Comparison of ENCODE assay signal across 26 cellular contexts in the genomic region with DNA sequence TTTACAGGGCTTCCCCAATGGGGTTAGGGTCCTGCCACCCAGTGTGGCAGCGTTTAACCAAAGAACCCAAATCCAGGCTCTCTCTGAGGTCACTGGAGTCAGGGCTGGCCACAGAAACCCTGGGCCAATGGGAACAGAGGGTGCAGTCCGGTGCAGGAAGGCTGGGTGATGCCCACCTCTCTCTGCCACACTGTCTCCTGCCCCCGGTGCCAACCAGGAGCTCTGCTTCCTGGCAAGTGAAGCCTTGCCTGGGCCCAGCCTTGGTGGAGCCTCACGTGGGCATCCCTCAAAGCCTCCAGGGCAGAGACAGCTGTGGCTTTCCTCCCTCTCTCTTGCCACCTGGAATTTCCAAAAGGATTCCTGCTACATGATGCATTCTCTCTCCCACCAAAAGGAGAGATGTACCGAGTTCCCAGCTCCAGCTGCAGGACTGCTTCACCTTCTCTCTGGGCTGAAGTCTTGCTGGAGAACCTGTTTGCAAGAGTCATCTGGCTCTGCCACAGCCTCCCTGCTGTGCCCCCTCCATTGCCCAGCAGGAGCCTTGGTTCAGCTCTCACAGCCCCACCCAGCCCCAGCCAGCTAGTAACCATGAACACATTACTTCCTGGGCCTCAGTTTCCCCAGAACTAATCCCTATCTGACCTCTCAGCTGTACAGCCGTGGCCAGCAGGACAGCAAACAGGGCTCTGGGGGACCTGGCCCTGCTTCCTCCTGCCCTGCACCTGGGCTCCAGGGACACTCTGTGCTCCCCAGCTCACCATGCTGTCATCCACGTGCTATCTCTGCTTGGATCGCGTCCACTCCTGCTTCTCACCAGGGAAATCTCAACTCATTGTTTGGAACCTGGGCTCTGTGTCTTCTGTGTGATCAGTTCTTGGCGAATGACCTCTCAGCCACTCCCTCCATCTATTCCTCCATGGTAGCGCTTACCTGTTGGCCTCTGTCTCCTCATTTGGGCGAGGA. TPM values are rescaled to one million over a fixed set of nuclear protein-coding genes. Genes with fewer than 3 reads are reported as not detected.
A peak's percentile ranks its signal among the peaks of the same experiment; 100 is the strongest.
DNase-seq lines count a peak whose midpoint lies in the region; ATAC-seq, FAIRE-seq and TF ChIP-seq lines count a peak whose summit lies in the region.
"Had no signal": no experiment of that assay in that cellular context is flagged by ENCODE, and none has a peak within 500 bp of the region (broad histone marks: within the 10 kb centered on the region; RNA-seq: fewer than 3 reads in every experiment).

No MANE protein-coding gene starts in this region.

- no peak overlapping the region for H2BK12ac ChIP-seq in trophoblast cell (ENCODE audit: low read length)

- no peak overlapping the region for H2BK120ac ChIP-seq in trophoblast cell (ENCODE audit: insufficient read depth, low read length, poor library complexity)

- no peak overlapping the region for H4K91ac ChIP-seq in trophoblast cell (ENCODE audit: low read depth, low read length)

- H3K4me1 Mint-ChIP-seq in activated naive CD8-positive, alpha-beta T cell (ENCODE audit: low read depth) = peaks cover 3% of the 10 kb centered on the region
- H3K4me1 Mint-ChIP-seq in activated naive CD8-positive, alpha-beta T cell treated with anti-CD3 and anti-CD28 coated beads for 36 hours = peaks cover 12% of the 10 kb centered on the region
- H3K4me1 Mint-ChIP-seq in activated T-helper 1 cell treated with anti-CD3 and anti-CD28 coated beads, Interleukin-12 subunit alpha, Interleukin-12 subunit beta, Interleukin-2, Interleukin-4 antibody, amounts not matched to agents 30 ng/mL and 10 ng/mL and 1 ng/mL, durations not matched to agents 14 hours and 24 hours and 36 hours (ENCODE audit: low read depth) = no peaks in the 10 kb centered on the region

- H3K9me3 ChIP-seq in trophoblast cell (ENCODE audit: insufficient read depth, low read depth, low read length) = peaks cover 4% of the 10 kb centered on the region
- H3K9me3 ChIP-seq: ovary, testis had no signal

- peaks cover 15% of the 10 kb centered on the region for H3K27me3 Mint-ChIP-seq in activated naive CD8-positive, alpha-beta T cell
- H3K27me3 Mint-ChIP-seq in activated naive CD8-positive, alpha-beta T cell treated with anti-CD3 and anti-CD28 coated beads for 36 hours = peaks cover 44% of the 10 kb centered on the region
- H3K27me3 Mint-ChIP-seq in activated T-helper 1 cell treated with anti-CD3 and anti-CD28 coated beads, Interleukin-12 subunit alpha, Interleukin-12 subunit beta, Interleukin-2, Interleukin-4 antibody, amounts not matched to agents 30 ng/mL and 10 ng/mL and 1 ng/mL, durations not matched to agents 14 hours and 24 hours and 36 hours (ENCODE audit: insufficient read depth) = peaks cover 4% of the 10 kb centered on the region

- no peaks in the 10 kb centered on the region for H3K79me1 ChIP-seq in trophoblast cell (ENCODE audit: low read length)

- no peak overlapping the region for H3K4me2 ChIP-seq in trophoblast cell (ENCODE audit: low read length)

- peak; percentile 32; the same call in 1 of the 2 replicates for TF ChIP-seq EP300 in Ishikawa (IDR thresholded peaks at IDR 0.05; ENCODE audit: borderline replicate concordance)

- H3K36me3 ChIP-seq in bronchial epithelial cell (ENCODE audit: control insufficient read depth, insufficient read depth, low read length) (no peaks in the 10 kb centered on the region), trophoblast cell (ENCODE audit: control insufficient read depth in 1 of 2, insufficient read depth in 2 of 2, low read length in 2 of 2) (no peaks in the 10 kb centered on the region)
- H3K36me3 ChIP-seq: HAP-1, ovary had no signal

- FAIRE-seq in bronchial epithelial cell (lab: Jason Lieb, UNC) = no peak

- TF ChIP-seq RAD21 in Ishikawa (IDR thresholded peaks at IDR 0.05; ENCODE audit: low read depth) = no peak; the same call in 1 of the 2 replicates

- no peak overlapping the region for H2AK5ac ChIP-seq in trophoblast cell (ENCODE audit: low read length)

- no peak overlapping the region for H3K23ac ChIP-seq in trophoblast cell (ENCODE audit: low read length)

- H3K27me3 ChIP-seq in bronchial epithelial cell (ENCODE audit: control insufficient read depth, insufficient read depth, low read length) = peaks cover 4% of the 10 kb centered on the region
- H3K27me3 ChIP-seq in trophoblast cell (ENCODE audit: insufficient read depth, low read length) = no peaks in the 10 kb centered on the region
- H3K27me3 ChIP-seq: ovary, testis had no signal

- H3K4me3 ChIP-seq in bronchial epithelial cell (ENCODE audit: low read depth, low read length) = no peak overlapping the region
- no peak overlapping the region for H3K4me3 ChIP-seq in trophoblast cell (ENCODE audit: low read depth, low read length)
- H3K4me3 ChIP-seq: HAP-1, ovary, testis had no signal

- H3K4me1 ChIP-seq in trophoblast cell (ENCODE audit: control insufficient read depth in 1 of 2, insufficient read depth in 2 of 2, low read length in 2 of 2) = no peaks in the 10 kb centered on the region
- H3K4me1 ChIP-seq: HAP-1, testis had no signal

- no peak for ATAC-seq in GM19452 (IDR thresholded peaks at IDR 0.05; ENCODE audit: unreplicated experiment)
- ATAC-seq: activated CD4-positive, CD25-positive, alpha-beta regulatory T cell treated with anti-CD3 and anti-CD28 coated beads, Interleukin-2, amount 50 U/mL, for 24 hours; left cardiac atrium; stimulated activated naive B cell treated with anti-CD40 and anti-IgM and Interleukin-4, amounts not matched to agents 10 μg/mL and 1 μg/mL and 100 μg/mL, for 72 hours had no signal

- no peak overlapping the region for H4K12ac ChIP-seq in trophoblast cell (ENCODE audit: low read depth, low read length)

- no peak for TF ChIP-seq CTCF in bronchial epithelial cell (IDR thresholded peaks at IDR 0.05; ENCODE audit: insufficient read depth, low read length, severe bottlenecking)

- no peak overlapping the region for H3K18ac ChIP-seq in trophoblast cell (ENCODE audit: low read length)

- H3K27ac Mint-ChIP-seq in activated naive CD8-positive, alpha-beta T cell = peak overlapping the region; percentile 5
- H3K27ac Mint-ChIP-seq in activated naive CD8-positive, alpha-beta T cell treated with anti-CD3 and anti-CD28 coated beads for 36 hours = no peak overlapping the region
- no peak overlapping the region for H3K27ac Mint-ChIP-seq in activated T-helper 1 cell treated with anti-CD3 and anti-CD28 coated beads, Interleukin-12 subunit alpha, Interleukin-12 subunit beta, Interleukin-2, Interleukin-4 antibody, amounts not matched to agents 30 ng/mL and 10 ng/mL and 1 ng/mL, durations not matched to agents 14 hours and 24 hours and 36 hours
- H3K27ac Mint-ChIP-seq: activated T-cell treated with anti-CD3 and anti-CD28 coated beads, Interleukin-2, amount 50 U/mL, for 24 hours; memory B cell; stimulated activated naive B cell treated with anti-CD40 and anti-IgM and Interleukin-4, amounts not matched to agents 10 μg/mL and 1 μg/mL and 100 μg/mL, for 72 hours had no signal

- H3K4me3 Mint-ChIP-seq in activated naive CD8-positive, alpha-beta T cell = no peak overlapping the region
- H3K4me3 Mint-ChIP-seq in activated naive CD8-positive, alpha-beta T cell treated with anti-CD3 and anti-CD28 coated beads for 36 hours = no peak overlapping the region
- no peak overlapping the region for H3K4me3 Mint-ChIP-seq in activated T-helper 1 cell treated with anti-CD3 and anti-CD28 coated beads, Interleukin-12 subunit alpha, Interleukin-12 subunit beta, Interleukin-2, Interleukin-4 antibody, amounts not matched to agents 30 ng/mL and 10 ng/mL and 1 ng/mL, durations not matched to agents 14 hours and 24 hours and 36 hours
- H3K4me3 Mint-ChIP-seq: activated T-cell treated with anti-CD3 and anti-CD28 coated beads, Interleukin-2, amount 50 U/mL, for 24 hours; memory B cell; stimulated activated naive B cell treated with anti-CD40 and anti-IgM and Interleukin-4, amounts not matched to agents 10 μg/mL and 1 μg/mL and 100 μg/mL, for 72 hours had no signal

- no peaks in the 10 kb centered on the region for H3K9me3 Mint-ChIP-seq in activated naive CD8-positive, alpha-beta T cell (ENCODE audit: low read depth)
- H3K9me3 Mint-ChIP-seq in activated naive CD8-positive, alpha-beta T cell treated with anti-CD3 and anti-CD28 coated beads for 36 hours = peaks cover 10% of the 10 kb centered on the region
- H3K9me3 Mint-ChIP-seq in activated T-helper 1 cell treated with anti-CD3 and anti-CD28 coated beads, Interleukin-12 subunit alpha, Interleukin-12 subunit beta, Interleukin-2, Interleukin-4 antibody, amounts not matched to agents 30 ng/mL and 10 ng/mL and 1 ng/mL, durations not matched to agents 14 hours and 24 hours and 36 hours = peaks cover 12% of the 10 kb centered on the region

- no peak overlapping the region for H4K8ac ChIP-seq in trophoblast cell (ENCODE audit: low read depth, low read length)

- intact Hi-C loops in activated T-helper 1 cell treated with anti-CD3 and anti-CD28 coated beads, Interleukin-12 subunit alpha, Interleukin-12 subunit beta, Interleukin-2, Interleukin-4 antibody, amounts not matched to agents 30 ng/mL and 10 ng/mL and 1 ng/mL, durations not matched to agents 14 hours and 24 hours and 36 hours (cut with micrococcal nuclease) = no loop called here

- no peak overlapping the region for H2AFZ ChIP-seq in trophoblast cell (ENCODE audit: insufficient read depth, low read length, poor library complexity)

- no peaks in the 10 kb centered on the region for H3K79me2 ChIP-seq in trophoblast cell (ENCODE audit: control insufficient read depth, insufficient read depth, low read length, poor library complexity)

- no peak for DNase-seq in activated naive CD8-positive, alpha-beta T cell treated with anti-CD3 and anti-CD28 coated beads for 36 hours
- DNase-seq in bronchial epithelial cell (ENCODE audit: low read depth) (peak; percentile 42), trophoblast cell (peak; percentile 78 to 82), ecto neural progenitor cell (ENCODE audit: low spot score) (no peak)
- no peak for DNase-seq in activated T-helper 1 cell treated with anti-CD3 and anti-CD28 coated beads, Interleukin-12 subunit alpha, Interleukin-12 subunit beta, Interleukin-2, Interleukin-4 antibody, amounts not matched to agents 30 ng/mL and 10 ng/mL and 1 ng/mL, durations not matched to agents 14 hours and 24 hours and 36 hours (ENCODE audit: low spot score)
- DNase-seq: ACHN; activated naive CD4-positive, alpha-beta T cell treated with anti-CD3 and anti-CD28 coated beads, Interleukin-2, amount 50 U/mL, for 16 hours; activated T-cell treated with anti-CD3 and anti-CD28 coated beads, Interleukin-2, amount 50 U/mL, for 24 hours; cerebellar nuclear complex; DND-41; left cardiac atrium; NCI-H2081 treated with DMSO at 0.1 percent for 48 hours; NCI-H446 treated with DMSO at 0.1 percent for 48 hours; ovary; SHP77 treated with DMSO at 0.1 percent for 48 hours; stimulated activated CD4-positive, alpha-beta T cell treated with anti-CD3 and anti-CD28 coated beads, Interleukin-2, amount 100 ng/mL, for 48 hours; stimulated activated naive B cell treated with anti-CD40 and anti-IgM and Interleukin-4, amounts not matched to agents 10 μg/mL and 1 μg/mL and 100 μg/mL, for 72 hours; testis had no signal

- no peak overlapping the region for H3K27ac ChIP-seq in trophoblast cell (ENCODE audit: low read depth, low read length)
- H3K27ac ChIP-seq: C4-2B, ovary, testis had no signal

- H3K36me3 Mint-ChIP-seq in activated naive CD8-positive, alpha-beta T cell = no peaks in the 10 kb centered on the region
- peaks cover 6% of the 10 kb centered on the region for H3K36me3 Mint-ChIP-seq in activated naive CD8-positive, alpha-beta T cell treated with anti-CD3 and anti-CD28 coated beads for 36 hours
- peaks cover 5% of the 10 kb centered on the region for H3K36me3 Mint-ChIP-seq in activated T-helper 1 cell treated with anti-CD3 and anti-CD28 coated beads, Interleukin-12 subunit alpha, Interleukin-12 subunit beta, Interleukin-2, Interleukin-4 antibody, amounts not matched to agents 30 ng/mL and 10 ng/mL and 1 ng/mL, durations not matched to agents 14 hours and 24 hours and 36 hours (ENCODE audit: low read depth)

- H3K14ac ChIP-seq in trophoblast cell (ENCODE audit: low read length) = no peak overlapping the region

- H3K4ac ChIP-seq in trophoblast cell (ENCODE audit: low read depth, low read length) = no peak overlapping the region

- H2BK5ac ChIP-seq in trophoblast cell (ENCODE audit: low read depth, low read length, poor library complexity) = no peak overlapping the region

- H3K9ac ChIP-seq in trophoblast cell (ENCODE audit: low read length) = no peak overlapping the region

- WGBS in trophoblast cell (ENCODE audit: extremely low coverage, insufficient coverage, insufficient read length) = no CpG with 5 or more reads among the region's 12 CpGs

RNA-seq across cellular contexts. Expression of a gene that starts 43.4 kb away (rescaled TPM):
- not detected for total RNA-seq in activated naive CD8-positive, alpha-beta T cell treated with anti-CD3 and anti-CD28 coated beads for 36 hours
- not detected in 2 replicates for total RNA-seq in bronchial epithelial cell
- polyA plus RNA-seq in trophoblast cell (2013) = 1.3 and 1.5 TPM in 2 replicates
- total RNA-seq in activated T-helper 1 cell treated with anti-CD3 and anti-CD28 coated beads, Interleukin-12 subunit alpha, Interleukin-12 subunit beta, Interleukin-2, Interleukin-4 antibody, amounts not matched to agents 30 ng/mL and 10 ng/mL and 1 ng/mL, durations not matched to agents 14 hours and 24 hours and 36 hours = not detected in 2 replicates
- total RNA-seq: OCI-LY7 had no signal

Comparison
In these comparisons a context has a peak if more than half of its experiments do, and no peak if none do; other contexts are left out.
1. DNase-seq: peak in bronchial epithelial cell (single experiment) and trophoblast cell (2 of 2); none in activated naive CD8-positive, alpha-beta T cell treated with anti-CD3 and anti-CD28 coated beads for 36 hours (single experiment), ecto neural progenitor cell (single experiment) and activated T-helper 1 cell treated with anti-CD3 and anti-CD28 coated beads, Interleukin-12 subunit alpha, Interleukin-12 subunit beta, Interleukin-2, Interleukin-4 antibody, amounts not matched to agents 30 ng/mL and 10 ng/mL and 1 ng/mL, durations not matched to agents 14 hours and 24 hours and 36 hours (single experiment).